1 cellular context compared by ENCODE assay signal in the genomic region with DNA sequence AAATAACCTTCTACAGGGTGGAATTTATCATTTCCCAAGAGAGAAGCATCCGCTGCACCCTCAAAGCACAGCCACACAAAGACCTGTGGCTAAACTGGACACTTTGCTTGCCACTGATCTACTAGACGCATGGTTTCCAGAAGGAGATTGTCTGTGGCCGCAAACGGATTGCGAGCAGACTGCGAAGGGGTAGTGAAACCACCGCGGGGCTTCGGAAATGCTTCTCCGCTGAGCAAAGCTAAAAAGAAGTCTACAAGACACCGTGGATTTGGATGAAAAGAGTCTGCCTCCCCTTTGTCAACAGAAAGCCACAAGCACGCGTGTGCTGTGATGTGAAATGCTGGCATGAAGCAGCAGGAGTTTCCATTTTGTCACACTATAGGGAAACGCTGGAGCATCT.
TF ChIP-seq lines count a peak whose summit lies in the region.

No MANE protein-coding gene starts in this region.

TF ChIP-seq in IMR-90, 13 proteins besides CTCF, POLR2A, EP300 and RAD21 (continued from another document):
- no peak for TF ChIP-seq CHD1 (IDR thresholded peaks at IDR 0.05; ENCODE audit: low read depth, low read length)
